19 cellular contexts compared by ENCODE assay signal in the genomic region with DNA sequence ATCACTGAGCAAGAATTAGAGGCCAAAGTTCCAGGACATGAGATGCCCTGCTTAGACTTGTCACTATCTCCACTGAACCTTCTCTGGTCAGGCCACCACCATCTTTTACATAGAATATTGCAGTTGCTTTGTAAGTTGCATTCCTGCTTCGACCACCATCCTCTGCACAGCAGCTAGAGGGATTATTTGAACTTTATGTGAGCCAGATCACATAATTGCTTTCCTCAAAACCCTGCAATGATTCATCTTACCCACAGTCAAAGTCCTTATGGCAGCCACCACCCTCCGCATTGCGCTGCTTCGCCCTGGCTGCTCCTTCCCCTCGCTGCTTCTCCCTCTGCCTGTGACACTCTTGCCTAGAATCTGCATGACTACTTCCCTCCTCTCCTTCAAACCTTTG.
"Had no signal": no experiment of that assay in that cellular context is flagged by ENCODE, and none has a peak within 500 bp of the region (broad histone marks: within the 10 kb centered on the region; RNA-seq: fewer than 3 reads in every experiment).

No MANE protein-coding gene starts in this region.

- H3K4me1 ChIP-seq: gastrocnemius medialis, parathyroid adenoma, spleen, upper lobe of left lung had no signal

- H3K36me3 ChIP-seq: gastrocnemius medialis, neutrophil, right lobe of liver, spleen, thoracic aorta, tibial nerve, upper lobe of left lung had no signal

- H3K9me3 ChIP-seq: gastrocnemius medialis, mucosa of descending colon, neutrophil, right lobe of liver, spleen, thoracic aorta, tibial nerve, upper lobe of left lung had no signal

- FAIRE-seq: endometrium, keratinocyte, urothelium cell line had no signal

- H3K4me3 ChIP-seq: gastrocnemius medialis, lung, mucosa of descending colon, right lobe of liver, spleen, thoracic aorta, tibial nerve, upper lobe of left lung had no signal

- H3K27me3 ChIP-seq: gastrocnemius medialis, neutrophil, right lobe of liver, spleen, tibial nerve, upper lobe of left lung had no signal

- DNase-seq: cortex of kidney; effector memory CD8-positive, alpha-beta T cell; gastrocnemius medialis; mesenchymal stem cell; mucosa of descending colon; naive B cell; right lobe of liver; spleen; stimulated activated CD4-positive, alpha-beta T cell treated with anti-CD3 and anti-CD28 coated beads, Interleukin-4, amount 100 ng/mL, for 4 hours; stimulated activated naive CD8-positive, alpha-beta T cell treated with anti-CD3 and anti-CD28 coated beads, Interleukin-15, Interleukin-2, amounts not matched to agents 100 U/mL and 50 U/mL, for 24 hours; upper lobe of left lung had no signal

- H3K27ac ChIP-seq: gastrocnemius medialis, neutrophil, parathyroid adenoma, right lobe of liver, spleen, thoracic aorta, tibial nerve, upper lobe of left lung had no signal
